9 cellular contexts compared by ENCODE assay signal in the genomic region with DNA sequence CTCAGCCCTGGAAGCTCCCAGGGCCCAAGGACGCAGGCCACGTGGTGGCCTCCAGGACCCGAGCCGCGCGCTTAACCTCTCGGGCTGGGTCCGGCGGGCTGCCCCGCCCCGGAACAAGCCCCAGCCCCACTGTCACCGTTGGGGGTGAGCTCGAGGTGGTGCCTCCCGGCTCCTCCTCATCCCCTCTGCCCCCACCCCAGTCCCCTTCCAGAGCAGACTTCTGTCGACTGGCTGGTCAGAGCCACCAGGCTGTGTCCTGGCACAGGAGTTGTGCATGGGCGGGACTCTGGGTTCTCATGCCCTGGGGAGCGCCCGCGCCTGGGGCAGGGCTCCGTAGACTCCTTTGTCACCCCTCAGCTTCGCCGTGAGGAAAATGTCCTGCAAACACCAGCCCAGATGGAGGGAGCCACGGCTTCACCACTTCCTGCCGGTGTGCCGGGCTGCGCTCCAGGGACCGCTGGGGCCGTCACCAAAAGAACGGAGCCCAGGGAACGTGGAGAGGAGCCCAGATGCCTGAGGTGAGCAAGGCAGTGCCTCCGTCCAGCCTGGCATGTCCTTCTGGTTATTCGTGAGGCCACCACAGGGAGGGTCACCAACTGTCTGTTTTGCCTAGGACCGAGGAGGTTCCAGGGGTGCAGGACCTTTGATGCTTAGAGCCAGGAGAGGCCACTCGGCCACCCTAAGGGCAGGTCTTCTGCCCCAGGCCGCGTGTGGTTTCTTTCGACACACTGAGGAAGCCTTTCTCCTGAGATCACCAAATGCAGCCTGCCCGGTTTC. TPM values are rescaled to one million over a fixed set of nuclear protein-coding genes. Genes with fewer than 3 reads are reported as not detected.
DNase-seq lines count a peak whose midpoint lies in the region; ATAC-seq and TF ChIP-seq lines count a peak whose summit lies in the region.
"Had no signal": no experiment of that assay in that cellular context is flagged by ENCODE, and none has a peak within 500 bp of the region (broad histone marks: within the 10 kb centered on the region; RNA-seq: fewer than 3 reads in every experiment).

No MANE protein-coding gene starts in this region.

- intact Hi-C loops in activated naive CD4-positive, alpha-beta T cell treated with anti-CD3 and anti-CD28 coated beads for 36 hours (cut with micrococcal nuclease), result no loop called here
- intact Hi-C loops in adrenal gland (cut with DNase I) (no loop called here), gastrocnemius medialis (cut with DNase I; ENCODE audit: low total_unique reads) (no loop called here)

- no peaks in the 10 kb centered on the region for H3K36me3 Mint-ChIP-seq in activated naive CD4-positive, alpha-beta T cell treated with anti-CD3 and anti-CD28 coated beads for 36 hours (ENCODE audit: low read depth)

- no peak overlapping the region for H3K4me3 Mint-ChIP-seq in activated naive CD4-positive, alpha-beta T cell treated with anti-CD3 and anti-CD28 coated beads for 36 hours

- ATAC-seq in HG03135 (IDR thresholded peaks at IDR 0.05; ENCODE audit: unreplicated experiment) (peak; percentile 89), gastrocnemius medialis (peak; percentile 69 to 81)

- H3K9me3 ChIP-seq in adrenal gland (replicated peaks in 1 of 3), result no peaks in the 10 kb centered on the region
- no peaks in the 10 kb centered on the region for H3K9me3 ChIP-seq in gastrocnemius medialis

- peaks cover 6% of the 10 kb centered on the region for H3K27me3 Mint-ChIP-seq in activated naive CD4-positive, alpha-beta T cell treated with anti-CD3 and anti-CD28 coated beads for 36 hours (ENCODE audit: low read depth)

- CTCF ChIA-PET in activated naive CD4-positive, alpha-beta T cell treated with anti-CD3 and anti-CD28 coated beads for 36 hours (lab: Charles Lee), result no interaction called here

- H3K36me3 ChIP-seq in adrenal gland (replicated peaks in 1 of 2), result no peaks in the 10 kb centered on the region
- no peaks in the 10 kb centered on the region for H3K36me3 ChIP-seq in gastrocnemius medialis

- H3K27ac Mint-ChIP-seq in activated naive CD4-positive, alpha-beta T cell treated with anti-CD3 and anti-CD28 coated beads for 36 hours, result no peak overlapping the region

- no peaks in the 10 kb centered on the region for H3K9me3 Mint-ChIP-seq in activated naive CD4-positive, alpha-beta T cell treated with anti-CD3 and anti-CD28 coated beads for 36 hours

- in situ Hi-C loops in gastrocnemius medialis (cut with MboI; ENCODE audit: low sequenced_read_pairs in 4 of 4), result no loop called here

- H3K27me3 ChIP-seq in adrenal gland (no peaks in the 10 kb centered on the region), gastrocnemius medialis (no peaks in the 10 kb centered on the region)

- H3K4me1 Mint-ChIP-seq in activated naive CD4-positive, alpha-beta T cell treated with anti-CD3 and anti-CD28 coated beads for 36 hours (ENCODE audit: low read depth), result no peaks in the 10 kb centered on the region

- TF ChIP-seq POLR2A in adrenal gland (IDR thresholded peaks at IDR 0.05) (no peak), gastrocnemius medialis (IDR thresholded peaks at IDR 0.05) (no peak)

- peak; percentile 2 for DNase-seq in activated naive CD4-positive, alpha-beta T cell treated with anti-CD3 and anti-CD28 coated beads for 36 hours
- no peak for DNase-seq in activated naive CD4-positive, alpha-beta T cell treated with Interleukin-2 at 50 U/mL for 16 hours
- peak in 4 of 7 donors; percentile 19 to 57 (median 41) for DNase-seq in adrenal gland
- DNase-seq in gastrocnemius medialis, result peak; percentile 49 to 64
- no peak for DNase-seq in putamen (ENCODE audit: low spot score)
- DNase-seq in DMS 273 (lab: John Stamatoyannopoulos, UW; ENCODE audit: unreplicated experiment), result no peak
- no peak for DNase-seq in activated CD4-positive, CD25-positive, alpha-beta regulatory T cell (lab: John Stamatoyannopoulos, UW)

- 56 to 69% (median 64%) methylated on average over 9 to 38 of the region's 38 CpGs for WGBS in adrenal gland, 4 donors

- TF ChIP-seq CTCF in adrenal gland (IDR thresholded peaks at IDR 0.05) (no peak), gastrocnemius medialis (IDR thresholded peaks at IDR 0.05 in 4 of 5, conservative IDR thresholded peaks at IDR 0.05 in 1 of 5) (no peak)

- H3K4me1 ChIP-seq in adrenal gland (replicated peaks in 1 of 2) (no peaks in the 10 kb centered on the region), gastrocnemius medialis (peaks cover 11 to 19% of the 10 kb centered on the region in 2 donors)

- H3K27ac ChIP-seq in adrenal gland, result no peak overlapping the region
- H3K27ac ChIP-seq in gastrocnemius medialis, result peak overlapping the region; percentile 45 to 68 (median 53)

- H3K4me3 ChIP-seq in adrenal gland, result no peak overlapping the region
- H3K4me3 ChIP-seq in gastrocnemius medialis, result peak overlapping the region in 2 of 4 donors; percentile 12 to 27

RNA-seq across cellular contexts. Expression of gene RGS12, which starts 7.1 kb away (rescaled TPM):
- 1 to 10 TPM; 8.7 to 8.9 TPM for total RNA-seq in activated naive CD4-positive, alpha-beta T cell treated with anti-CD3 and anti-CD28 coated beads for 36 hours
- total RNA-seq in adrenal gland (10 to 100 TPM; 15.5 to 35.2 (median 21.9) TPM), gastrocnemius medialis (10 to 100 TPM in 3 of 4 donors, 1 to 10 TPM in 1; 9.1 to 22.6 (median 21.1) TPM)
- 10 to 100 TPM in 2 of 3 donors, 1 to 10 TPM in 1; 8.2 to 73.9 (median 33.8) TPM for polyA plus RNA-seq in adrenal gland

RNA-seq across cellular contexts. Expression of gene MSANTD1, which starts 36.8 kb away (rescaled TPM):
- total RNA-seq in activated naive CD4-positive, alpha-beta T cell treated with anti-CD3 and anti-CD28 coated beads for 36 hours, result under 1 TPM; 0.49 to 0.55 TPM
- total RNA-seq in adrenal gland, result 1 to 10 TPM in 1 of 8 donors, under 1 TPM in 6, not detected in 1; 0.28 to 3.0 (median 0.46) TPM
- polyA plus RNA-seq in adrenal gland, result 1 to 10 TPM in 1 of 3 donors, under 1 TPM in 2; 0.05 to 1.1 (median 0.24) TPM
- 1 to 10 TPM in 1 of 4 donors, under 1 TPM in 3; 0.36 to 1.5 (median 0.48) TPM for total RNA-seq in gastrocnemius medialis
- total RNA-seq: epithelial cell of proximal tubule had no signal

Comparison
In these comparisons a context has a peak if more than half of its experiments do, and no peak if none do; other contexts are left out.
1. DNase-seq: peak in activated naive CD4-positive, alpha-beta T cell treated with anti-CD3 and anti-CD28 coated beads for 36 hours (single experiment), adrenal gland (4 of 7) and gastrocnemius medialis (2 of 2); none in activated naive CD4-positive, alpha-beta T cell treated with Interleukin-2 at 50 U/mL for 16 hours (single experiment), putamen (single experiment), DMS 273 (single experiment) and activated CD4-positive, CD25-positive, alpha-beta regulatory T cell (0 of 4).
2. H3K27ac ChIP-seq: peak in gastrocnemius medialis (4 of 4); none in adrenal gland (0 of 5).